Comparison of ENCODE assay signal across 8 cellular contexts in the genomic region with DNA sequence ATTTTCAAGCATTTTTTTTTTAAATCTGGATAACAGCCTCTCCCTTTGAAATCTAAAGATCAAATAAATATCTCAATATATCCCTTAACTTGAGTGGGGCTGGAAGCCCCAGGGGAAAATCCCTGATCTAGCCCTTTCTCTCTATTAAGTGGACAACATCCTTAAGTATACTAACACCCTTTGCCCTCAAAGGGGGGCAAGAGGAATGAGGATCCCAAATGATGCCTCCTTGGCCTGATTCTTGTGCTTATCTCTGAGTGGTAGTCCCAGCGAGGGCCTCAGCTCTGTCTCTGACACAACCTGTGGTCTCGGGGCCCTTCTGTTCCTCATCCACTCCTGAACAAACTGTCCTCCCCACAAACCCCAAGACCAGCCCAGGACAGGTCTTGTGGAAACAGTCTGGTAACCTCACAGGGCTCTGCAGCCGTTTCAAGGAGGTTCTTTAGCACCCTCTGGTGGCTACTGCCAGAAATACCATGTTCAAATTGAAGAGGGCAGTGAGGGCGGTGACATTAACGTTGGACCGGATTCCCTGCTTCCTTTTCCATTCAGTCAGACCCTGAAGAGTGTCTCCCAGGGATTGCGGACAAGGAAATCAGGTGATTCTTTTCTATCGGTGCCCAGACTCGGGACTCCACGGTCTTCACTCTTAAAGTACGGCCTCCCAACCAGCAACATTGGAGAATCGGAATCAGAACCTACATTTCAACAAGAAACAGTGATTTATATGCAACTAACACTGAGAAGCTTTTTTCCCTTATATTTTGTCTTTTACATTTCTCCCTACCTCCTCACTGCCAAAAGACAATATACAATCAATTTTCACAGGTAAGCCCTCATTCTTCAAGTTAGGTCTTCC. TPM values are rescaled to one million over a fixed set of nuclear protein-coding genes. Genes with fewer than 3 reads are reported as not detected.
DNase-seq lines count a peak whose midpoint lies in the region; ATAC-seq and TF ChIP-seq lines count a peak whose summit lies in the region.

No MANE protein-coding gene starts in this region.

- no peaks in the 10 kb centered on the region for H3K9me3 ChIP-seq in CD4-positive, CD25-positive, alpha-beta regulatory T cell (ENCODE audit: control insufficient read depth in 2 of 2, low read length in 2 of 2)
- H3K9me3 ChIP-seq in lung (ENCODE audit: control insufficient read depth in 2 of 2, insufficient read depth in 1 of 2, low read length in 1 of 2), result no peaks in the 10 kb centered on the region

- H3K27me3 ChIP-seq in CD4-positive, CD25-positive, alpha-beta regulatory T cell (ENCODE audit: control insufficient read depth, insufficient read depth, low read length), result peaks cover 5% of the 10 kb centered on the region
- no peaks in the 10 kb centered on the region for H3K27me3 ChIP-seq in lung (ENCODE audit: control insufficient read depth, insufficient read depth)

- no peak overlapping the region for H3K4me3 ChIP-seq in CD4-positive, CD25-positive, alpha-beta regulatory T cell (ENCODE audit: low read depth, low read length)
- no peak overlapping the region for H3K4me3 ChIP-seq in lung

- H3K4me1 ChIP-seq in CD4-positive, CD25-positive, alpha-beta regulatory T cell (ENCODE audit: control insufficient read depth, insufficient read depth, low read length, poor library complexity, severe bottlenecking), result no peaks in the 10 kb centered on the region
- peaks cover 0 to 1% of the 10 kb centered on the region in 2 donors for H3K4me1 ChIP-seq in lung (ENCODE audit: control insufficient read depth in 2 of 2, insufficient read depth in 2 of 2, low read length in 2 of 2)

- no peak overlapping the region for H3K4me3 Mint-ChIP-seq in CD4-positive, CD25-positive, alpha-beta regulatory T cell

- H3K36me3 ChIP-seq in CD4-positive, CD25-positive, alpha-beta regulatory T cell (ENCODE audit: control insufficient read depth, insufficient read depth, low read length), result no peaks in the 10 kb centered on the region
- no peaks in the 10 kb centered on the region for H3K36me3 ChIP-seq in lung (ENCODE audit: control insufficient read depth in 2 of 2, insufficient read depth in 2 of 2, low read length in 2 of 2)

- peaks cover 0 to 11% (median 6%) of the 10 kb centered on the region in 4 donors for H3K4me1 Mint-ChIP-seq in CD4-positive, CD25-positive, alpha-beta regulatory T cell

- H3K27ac ChIP-seq in CD4-positive, CD25-positive, alpha-beta regulatory T cell (ENCODE audit: insufficient read depth, low read length, poor library complexity, severe bottlenecking), result no peak overlapping the region
- no peak overlapping the region for H3K27ac ChIP-seq in lung (ENCODE audit: low read depth in 1 of 2, low read length in 1 of 2)

- peaks cover 34% of the 10 kb centered on the region for H3K27me3 Mint-ChIP-seq in CD4-positive, CD25-positive, alpha-beta regulatory T cell

- WGBS in lung, 2 donors, result 13 to 18% methylated on average over 12 of the region's 12 CpGs

- no peaks in the 10 kb centered on the region for H3K36me3 Mint-ChIP-seq in CD4-positive, CD25-positive, alpha-beta regulatory T cell

- TF ChIP-seq CTCF in lung (IDR thresholded peaks at IDR 0.05; ENCODE audit: control extremely low read depth, extremely low read depth), result peak; percentile 68

- H3K9me3 Mint-ChIP-seq in CD4-positive, CD25-positive, alpha-beta regulatory T cell, result no peaks in the 10 kb centered on the region

- no peak overlapping the region for H3K27ac Mint-ChIP-seq in CD4-positive, CD25-positive, alpha-beta regulatory T cell

- DNase-seq in CD4-positive, CD25-positive, alpha-beta regulatory T cell, result peak; percentile 30 to 68 (median 47)
- DNase-seq in NCI-H69 (lab: John Stamatoyannopoulos, UW) (peak; percentile 62), dermis microvascular lymphatic vessel endothelial cell (ENCODE audit: low read depth in 2 of 2) (peak; percentile 58 to 74), lung (ENCODE audit: low spot score) (peak; percentile 69)
- DNase-seq in activated CD4-positive, alpha-beta T cell treated with anti-CD3 and anti-CD28 coated beads, Interleukin-2, amount 50 U/mL, for 1 hour, result peak; percentile 53
- peak; percentile 25 to 35 for DNase-seq in stimulated activated CD8-positive, alpha-beta memory T cell treated with anti-CD3 and anti-CD28 coated beads, Interleukin-15, amount 100 ng/mL, for 48 hours (ENCODE audit: low read depth in 2 of 2)

- ATAC-seq in CD4-positive, CD25-positive, alpha-beta regulatory T cell (ENCODE audit: low read depth in 2 of 2), result peak; percentile 74 to 83
- peak; percentile 94 for ATAC-seq in GM19372 (IDR thresholded peaks at IDR 0.05; ENCODE audit: low read depth, unreplicated experiment)
- ATAC-seq in HG03439 (IDR thresholded peaks at IDR 0.05; ENCODE audit: unreplicated experiment), result peak; percentile 92
- peak; percentile 96 for ATAC-seq in lung (ENCODE audit: insufficient read depth, low FRiP score)

RNA-seq across cellular contexts. Expression of gene CXCL13, which starts 13.0 kb away (rescaled TPM):
- not detected for total RNA-seq in CD4-positive, CD25-positive, alpha-beta regulatory T cell
- polyA plus RNA-seq in CD4-positive, CD25-positive, alpha-beta regulatory T cell, result not detected
- total RNA-seq in dermis microvascular lymphatic vessel endothelial cell, result not detected in 2 replicates
- total RNA-seq in lung, result 10 to 100 TPM in 1 of 2 donors, not detected in 1; 50.0 TPM
- 1 to 10 TPM in 1 of 2 donors, under 1 TPM in 1; 0.26 to 5.4 TPM for polyA plus RNA-seq in lung
